1 cellular context compared by ENCODE assay signal in the genomic region with DNA sequence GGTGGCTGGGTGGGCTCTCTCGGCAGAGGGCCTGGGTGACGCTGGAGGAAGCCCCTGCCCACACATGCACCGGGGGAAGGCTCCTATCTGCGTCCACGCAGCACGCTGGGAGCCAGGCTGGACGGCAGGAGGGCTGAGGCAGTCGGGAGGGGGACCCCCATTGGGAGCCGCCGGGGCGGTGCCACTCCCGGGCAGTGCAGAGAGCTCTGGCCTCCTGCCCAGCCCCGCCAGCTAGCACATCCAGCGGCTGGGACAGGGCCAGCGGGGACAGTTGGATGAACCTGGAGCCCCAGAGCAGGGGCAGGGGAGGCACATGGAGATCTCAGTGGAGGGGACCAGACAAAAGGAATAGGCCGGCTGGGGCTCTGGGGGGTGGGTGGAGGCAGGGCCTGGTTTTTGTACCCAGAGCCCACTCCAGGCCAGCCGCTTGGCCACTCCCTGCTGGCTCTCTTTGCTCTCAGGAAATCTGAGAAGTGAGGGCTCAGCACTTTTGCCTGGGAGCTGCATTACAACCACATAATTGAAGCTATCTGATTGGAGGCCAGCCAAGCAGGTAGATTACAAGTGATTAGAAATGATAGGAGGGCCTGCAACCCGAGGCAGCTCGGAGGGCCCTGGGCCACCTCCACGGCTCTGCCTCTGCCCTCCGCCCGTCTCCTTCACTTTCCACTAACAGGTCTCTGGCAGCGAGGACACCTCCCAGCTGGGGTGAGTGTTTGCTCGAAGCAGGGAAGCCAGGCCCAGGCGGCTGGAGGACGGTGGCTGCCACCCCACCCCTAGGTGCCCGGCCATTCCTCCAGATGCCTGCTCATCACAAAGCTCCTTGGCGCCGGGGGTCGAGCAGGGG.
TF ChIP-seq lines count a peak whose summit lies in the region.

No MANE protein-coding gene starts in this region.

TF ChIP-seq in IMR-90, 13 proteins besides CTCF, POLR2A, EP300 and RAD21 (continued from another document):
- TF ChIP-seq RFX5 (IDR thresholded peaks at IDR 0.05; ENCODE audit: low read depth, low read length) (no peak), SMC3 (IDR thresholded peaks at IDR 0.05; ENCODE audit: low read depth, low read length) (no peak), MAFK (IDR thresholded peaks at IDR 0.05; ENCODE audit: low read depth, low read length) (no peak), MAZ (IDR thresholded peaks at IDR 0.05; ENCODE audit: borderline replicate concordance, low read depth, low read length) (no peak), BHLHE40 (IDR thresholded peaks at IDR 0.05; ENCODE audit: low read depth, low read length) (no peak), CHD1 (IDR thresholded peaks at IDR 0.05; ENCODE audit: low read depth, low read length) (no peak), MXI1 (IDR thresholded peaks at IDR 0.05; ENCODE audit: borderline replicate concordance, low read depth, low read length) (no peak), CEBPB (IDR thresholded peaks at IDR 0.05; ENCODE audit: low read depth, low read length) (no peak), FOS (IDR thresholded peaks at IDR 0.05; ENCODE audit: low read depth, low read length) (no peak), RCOR1 (IDR thresholded peaks at IDR 0.05; ENCODE audit: insufficient replicate concordance, low read length) (no peak)
- TF ChIP-seq, protein P1, sequence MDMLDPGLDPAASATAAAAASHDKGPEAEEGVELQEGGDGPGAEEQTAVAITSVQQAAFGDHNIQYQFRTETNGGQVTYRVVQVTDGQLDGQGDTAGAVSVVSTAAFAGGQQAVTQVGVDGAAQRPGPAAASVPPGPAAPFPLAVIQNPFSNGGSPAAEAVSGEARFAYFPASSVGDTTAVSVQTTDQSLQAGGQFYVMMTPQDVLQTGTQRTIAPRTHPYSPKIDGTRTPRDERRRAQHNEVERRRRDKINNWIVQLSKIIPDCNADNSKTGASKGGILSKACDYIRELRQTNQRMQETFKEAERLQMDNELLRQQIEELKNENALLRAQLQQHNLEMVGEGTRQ (IDR thresholded peaks at IDR 0.05; ENCODE audit: low read depth, low read length), result no peak
- TF ChIP-seq, protein P2, sequence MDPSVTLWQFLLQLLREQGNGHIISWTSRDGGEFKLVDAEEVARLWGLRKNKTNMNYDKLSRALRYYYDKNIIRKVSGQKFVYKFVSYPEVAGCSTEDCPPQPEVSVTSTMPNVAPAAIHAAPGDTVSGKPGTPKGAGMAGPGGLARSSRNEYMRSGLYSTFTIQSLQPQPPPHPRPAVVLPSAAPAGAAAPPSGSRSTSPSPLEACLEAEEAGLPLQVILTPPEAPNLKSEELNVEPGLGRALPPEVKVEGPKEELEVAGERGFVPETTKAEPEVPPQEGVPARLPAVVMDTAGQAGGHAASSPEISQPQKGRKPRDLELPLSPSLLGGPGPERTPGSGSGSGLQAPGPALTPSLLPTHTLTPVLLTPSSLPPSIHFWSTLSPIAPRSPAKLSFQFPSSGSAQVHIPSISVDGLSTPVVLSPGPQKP (IDR thresholded peaks at IDR 0.05; ENCODE audit: borderline replicate concordance, low read depth, low read length), result no peak
